Comparison of ENCODE assay signal across 27 cellular contexts in genomic region chrX:123601437-123601836, GRCh38.
"Had no signal": no experiment of that assay in that cellular context is flagged by ENCODE, and none has a peak within 500 bp of the region (broad histone marks: within the 10 kb centered on the region; RNA-seq: fewer than 3 reads in every experiment).

No MANE protein-coding gene starts in this region.

- H3K27ac ChIP-seq: colonic mucosa, epithelial cell of prostate, esophagus squamous epithelium, foreskin keratinocyte, gastroesophageal sphincter, heart left ventricle, hepatocyte, left lung, lower lobe of right lung had no signal

- FAIRE-seq: endometrium had no signal

- H3K4me2 ChIP-seq: hepatocyte had no signal

- ATAC-seq: effector memory CD8-positive, alpha-beta T cell; esophagus mucosa; foreskin keratinocyte; gastroesophageal sphincter; heart left ventricle; left cardiac atrium; left lung; left ventricle myocardium superior; lower lobe of right lung; naive thymus-derived CD4-positive, alpha-beta T cell had no signal

- H3K27me3 Mint-ChIP-seq: dendritic cell treated with granulocyte-macrophage colony-stimulating factor and Interleukin-4, amounts not matched to agents 40 ng/mL and 50 ng/mL, for 4 days; effector memory CD8-positive, alpha-beta T cell; naive thymus-derived CD4-positive, alpha-beta T cell had no signal

- H3K9me3 Mint-ChIP-seq: dendritic cell treated with granulocyte-macrophage colony-stimulating factor and Interleukin-4, amounts not matched to agents 40 ng/mL and 50 ng/mL, for 4 days; effector memory CD8-positive, alpha-beta T cell; naive thymus-derived CD4-positive, alpha-beta T cell had no signal

- H3K4me1 Mint-ChIP-seq: endodermal cell; immature natural killer cell; naive thymus-derived CD4-positive, alpha-beta T cell had no signal

- H3K36me3 ChIP-seq: colonic mucosa had no signal

- H3K9me3 ChIP-seq: colonic mucosa, esophagus squamous epithelium, gastroesophageal sphincter, heart left ventricle, left lung, lower lobe of right lung had no signal

- H3K79me2 ChIP-seq: hepatocyte had no signal

- H3K4me3 Mint-ChIP-seq: dendritic cell treated with granulocyte-macrophage colony-stimulating factor and Interleukin-4, amounts not matched to agents 40 ng/mL and 50 ng/mL, for 4 days; effector memory CD8-positive, alpha-beta T cell; endodermal cell; immature natural killer cell; naive thymus-derived CD4-positive, alpha-beta T cell had no signal

- H3K27me3 ChIP-seq: colonic mucosa, esophagus squamous epithelium, foreskin keratinocyte, gastroesophageal sphincter, heart left ventricle, hepatocyte, left lung had no signal

- H3K27ac Mint-ChIP-seq: dendritic cell treated with granulocyte-macrophage colony-stimulating factor and Interleukin-4, amounts not matched to agents 40 ng/mL and 50 ng/mL, for 4 days; effector memory CD8-positive, alpha-beta T cell; endodermal cell; immature natural killer cell; naive thymus-derived CD4-positive, alpha-beta T cell had no signal

- H2AFZ ChIP-seq: hepatocyte had no signal

- H3K4me1 ChIP-seq: colonic mucosa, esophagus squamous epithelium, foreskin keratinocyte, gastroesophageal sphincter, heart left ventricle, left lung, lower lobe of right lung had no signal

- H3K4me3 ChIP-seq: colonic mucosa, esophagus squamous epithelium, gastroesophageal sphincter, heart left ventricle, hepatocyte, left lung, lower lobe of right lung had no signal

- DNase-seq: colonic mucosa; cortex of kidney; effector CD8-positive, alpha-beta T cell; effector memory CD8-positive, alpha-beta T cell; endodermal cell; erythroblast; esophagus squamous epithelium; foreskin keratinocyte; heart left ventricle; hypothalamus; immature natural killer cell; islet precursor cell; kidney; kidney glomerular epithelial cell; left cardiac atrium; left lung; left ventricle myocardium superior; lower lobe of right lung; mesendoderm; midbrain; naive thymus-derived CD4-positive, alpha-beta T cell had no signal
